9 cellular contexts compared by ENCODE assay signal in genomic region chr18:43271593-43272432, GRCh38. TPM values are rescaled to one million over a fixed set of nuclear protein-coding genes. Genes with fewer than 3 reads are reported as not detected.
DNase-seq lines count a peak whose midpoint lies in the region; ATAC-seq and TF ChIP-seq lines count a peak whose summit lies in the region.
"Had no signal": no experiment of that assay in that cellular context is flagged by ENCODE, and none has a peak within 500 bp of the region (broad histone marks: within the 10 kb centered on the region; RNA-seq: fewer than 3 reads in every experiment).

No MANE protein-coding gene starts in this region.

- ATAC-seq in WTC11, result peak; percentile 41
- no peak for ATAC-seq in activated T-helper 17 cell treated with anti-CD3 and anti-CD28 coated beads, Interleukin-2, amount 50 U/mL, for 72 hours (replicated peaks)
- ATAC-seq: naive thymus-derived CD8-positive, alpha-beta T cell had no signal

- H3K36me3 ChIP-seq in ACC112 (ENCODE audit: insufficient read depth, low read length), result no peaks in the 10 kb centered on the region

- TF ChIP-seq CTCF in HFF-Myc (IDR thresholded peaks at IDR 0.05; ENCODE audit: low read depth, low read length, missing control alignments) (peak; percentile 61), WTC11 (IDR thresholded peaks at IDR 0.05) (peak; percentile 65)

- CTCF ChIA-PET in WTC11 (lab: Charles Lee), result interaction anchor here (0.6 to 3.6 kb wide), 14 partner anchors 18 to 1219 kb away, joined by 3 to 44 read pairs (median 4); no protein-coding TSS in a partner anchor

- peak overlapping the region; percentile 24 for H2AFZ ChIP-seq in ACC112 (ENCODE audit: low read length, unreplicated experiment)

- H3K4me3 ChIP-seq in ACC112 (ENCODE audit: low read depth, low read length) (peak overlapping the region; percentile 46), HFF-Myc (replicated peaks; ENCODE audit: low read depth, low read length) (no peak overlapping the region)

- H3K27me3 Mint-ChIP-seq in WTC11 (ENCODE audit: low read depth), result no peaks in the 10 kb centered on the region
- H3K27me3 Mint-ChIP-seq in activated T-helper 17 cell treated with anti-CD3 and anti-CD28 coated beads, Interleukin-2, amount 50 U/mL, for 72 hours, result peaks cover 6% of the 10 kb centered on the region

- no peaks in the 10 kb centered on the region for H3K4me1 ChIP-seq in ACC112 (ENCODE audit: control insufficient read depth, insufficient read depth, low read length, unreplicated experiment)

- H3K4me1 Mint-ChIP-seq in WTC11, result peaks cover 40% of the 10 kb centered on the region
- no peaks in the 10 kb centered on the region for H3K4me1 Mint-ChIP-seq in activated T-helper 17 cell treated with anti-CD3 and anti-CD28 coated beads, Interleukin-2, amount 50 U/mL, for 72 hours
- H3K4me1 Mint-ChIP-seq: naive thymus-derived CD8-positive, alpha-beta T cell had no signal

- POLR2A ChIA-PET in WTC11 (lab: Charles Lee), result interaction anchor here (1.0 kb wide), 1 partner anchor 527 kb away, joined by 3 read pairs; no protein-coding TSS in a partner anchor

- no peaks in the 10 kb centered on the region for H3K9me3 Mint-ChIP-seq in WTC11
- H3K9me3 Mint-ChIP-seq in activated T-helper 17 cell treated with anti-CD3 and anti-CD28 coated beads, Interleukin-2, amount 50 U/mL, for 72 hours, result no peaks in the 10 kb centered on the region
- H3K9me3 Mint-ChIP-seq: naive thymus-derived CD8-positive, alpha-beta T cell had no signal

- no peaks in the 10 kb centered on the region for H3K79me2 ChIP-seq in ACC112 (ENCODE audit: control insufficient read depth, insufficient read depth, low read length, unreplicated experiment)

- DNase-seq in GDM1 (lab: John Stamatoyannopoulos, UW) (peak; percentile 0), HFF-Myc (ENCODE audit: extremely low read depth, low read depth) (peak; percentile 27), NAMALWA (ENCODE audit: low spot score) (peak; percentile 73), WTC11 (ENCODE audit: low spot score) (peak; percentile 18), iPS DF 4.7 (ENCODE audit: extremely low read depth, low spot score) (peak; percentile 19), superior temporal gyrus (ENCODE audit: extremely low spot score) (peak; percentile 85)

- peaks cover 29% of the 10 kb centered on the region for H3K27me3 ChIP-seq in ACC112 (ENCODE audit: insufficient read depth, low read length)

- H3K27ac Mint-ChIP-seq in WTC11, result no peak overlapping the region
- no peak overlapping the region for H3K27ac Mint-ChIP-seq in activated T-helper 17 cell treated with anti-CD3 and anti-CD28 coated beads, Interleukin-2, amount 50 U/mL, for 72 hours
- H3K27ac Mint-ChIP-seq: naive thymus-derived CD8-positive, alpha-beta T cell had no signal

- H3K36me3 Mint-ChIP-seq in WTC11, result peaks cover 4% of the 10 kb centered on the region; the same call in 1 of the 2 replicates
- no peaks in the 10 kb centered on the region for H3K36me3 Mint-ChIP-seq in activated T-helper 17 cell treated with anti-CD3 and anti-CD28 coated beads, Interleukin-2, amount 50 U/mL, for 72 hours (ENCODE audit: low read depth)
- H3K36me3 Mint-ChIP-seq: naive thymus-derived CD8-positive, alpha-beta T cell had no signal

- H3K27ac ChIP-seq in ACC112 (ENCODE audit: low read depth, low read length), result no peak overlapping the region

- H3K4me3 Mint-ChIP-seq in WTC11, result no peak overlapping the region
- H3K4me3 Mint-ChIP-seq in activated T-helper 17 cell treated with anti-CD3 and anti-CD28 coated beads, Interleukin-2, amount 50 U/mL, for 72 hours, result no peak overlapping the region
- H3K4me3 Mint-ChIP-seq: naive thymus-derived CD8-positive, alpha-beta T cell had no signal

TF ChIP-seq in WTC11, 78 proteins besides CTCF, POLR2A, EP300 and RAD21 (continues in another document):
- TF ChIP-seq MLX (CRISPR knock-in tag; IDR thresholded peaks at IDR 0.05), result no peak
- no peak for TF ChIP-seq ZNF532 (CRISPR knock-in tag; IDR thresholded peaks at IDR 0.05; ENCODE audit: borderline replicate concordance)
- no peak for TF ChIP-seq ZNF425 (CRISPR knock-in tag; conservative IDR thresholded peaks at IDR 0.05)
- no peak for TF ChIP-seq ZBTB21 (CRISPR knock-in tag; IDR thresholded peaks at IDR 0.05; ENCODE audit: borderline replicate concordance)
- TF ChIP-seq ZNF232 (CRISPR knock-in tag; IDR thresholded peaks at IDR 0.05), result no peak
- no peak for TF ChIP-seq ELF4 (CRISPR knock-in tag; IDR thresholded peaks at IDR 0.05; ENCODE audit: low read depth)
- no peak for TF ChIP-seq TEAD4 (CRISPR knock-in tag; IDR thresholded peaks at IDR 0.05)
- TF ChIP-seq NFE2L1 (CRISPR knock-in tag; IDR thresholded peaks at IDR 0.05), result no peak
- TF ChIP-seq, protein P1, sequence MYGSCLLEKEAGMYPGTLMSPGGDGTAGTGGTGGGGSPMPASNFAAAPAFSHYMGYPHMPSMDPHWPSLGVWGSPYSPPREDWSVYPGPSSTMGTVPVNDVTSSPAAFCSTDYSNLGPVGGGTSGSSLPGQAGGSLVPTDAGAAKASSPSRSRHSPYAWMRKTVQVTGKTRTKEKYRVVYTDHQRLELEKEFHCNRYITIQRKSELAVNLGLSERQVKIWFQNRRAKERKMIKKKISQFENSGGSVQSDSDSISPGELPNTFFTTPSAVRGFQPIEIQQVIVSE (CRISPR knock-in tag; IDR thresholded peaks at IDR 0.05; ENCODE audit: borderline replicate concordance), result no peak

RNA-seq across cellular contexts. Expression of gene SYT4, which starts 5.5 kb away (rescaled TPM):
- total RNA-seq in WTC11 (2021), result 1.4 to 2.2 TPM (median 1.7 TPM) in 3 replicates
- total RNA-seq in activated T-helper 17 cell treated with anti-CD3 and anti-CD28 coated beads, Interleukin-2, amount 50 U/mL, for 72 hours, result not detected
- total RNA-seq: naive thymus-derived CD8-positive, alpha-beta T cell had no signal

Comparison
In these comparisons a context has a peak if more than half of its experiments do, and no peak if none do; other contexts are left out.
1. DNase-seq: peak in every context shown above with its lines; median percentile 85 in superior temporal gyrus; 73 in NAMALWA; 27 in HFF-Myc; 19 in iPS DF 4.7; 18 in WTC11; 0 in GDM1.